1 cellular context compared by ENCODE assay signal in genomic region chr14:50103558-50103957, GRCh38.
TF ChIP-seq lines count a peak whose summit lies in the region.

No MANE protein-coding gene starts in this region.

TF ChIP-seq in HepG2, 621 proteins besides CTCF, POLR2A, EP300 and RAD21:
- no peak for TF ChIP-seq SRSF9 (IDR thresholded peaks at IDR 0.05; ENCODE audit: borderline replicate concordance, insufficient read depth, low read depth, low read length, poor library complexity, severe bottlenecking)
- no peak for TF ChIP-seq HOXA5 (CRISPR knock-in tag; IDR thresholded peaks at IDR 0.05)
- TF ChIP-seq ZFAT (CRISPR knock-in tag; conservative IDR thresholded peaks at IDR 0.05): no peak
- TF ChIP-seq YY1 (IDR thresholded peaks at IDR 0.05; ENCODE audit: insufficient read depth, insufficient replicate concordance, low read depth, low read length): no peak
- no peak for TF ChIP-seq ZNF879 (CRISPR knock-in tag; IDR thresholded peaks at IDR 0.05)
- TF ChIP-seq, protein P1, sequence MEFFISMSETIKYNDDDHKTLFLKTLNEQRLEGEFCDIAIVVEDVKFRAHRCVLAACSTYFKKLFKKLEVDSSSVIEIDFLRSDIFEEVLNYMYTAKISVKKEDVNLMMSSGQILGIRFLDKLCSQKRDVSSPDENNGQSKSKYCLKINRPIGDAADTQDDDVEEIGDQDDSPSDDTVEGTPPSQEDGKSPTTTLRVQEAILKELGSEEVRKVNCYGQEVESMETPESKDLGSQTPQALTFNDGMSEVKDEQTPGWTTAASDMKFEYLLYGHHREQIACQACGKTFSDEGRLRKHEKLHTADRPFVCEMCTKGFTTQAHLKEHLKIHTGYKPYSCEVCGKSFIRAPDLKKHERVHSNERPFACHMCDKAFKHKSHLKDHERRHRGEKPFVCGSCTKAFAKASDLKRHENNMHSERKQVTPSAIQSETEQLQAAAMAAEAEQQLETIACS (CRISPR knock-in tag; IDR thresholded peaks at IDR 0.05): no peak
- TF ChIP-seq EED (CRISPR knock-in tag; IDR thresholded peaks at IDR 0.05): no peak
- TF ChIP-seq KLF12 (CRISPR knock-in tag; IDR thresholded peaks at IDR 0.05; ENCODE audit: borderline replicate concordance): no peak
- TF ChIP-seq ZNF44 (CRISPR knock-in tag; IDR thresholded peaks at IDR 0.05): no peak
- TF ChIP-seq, protein P2, sequence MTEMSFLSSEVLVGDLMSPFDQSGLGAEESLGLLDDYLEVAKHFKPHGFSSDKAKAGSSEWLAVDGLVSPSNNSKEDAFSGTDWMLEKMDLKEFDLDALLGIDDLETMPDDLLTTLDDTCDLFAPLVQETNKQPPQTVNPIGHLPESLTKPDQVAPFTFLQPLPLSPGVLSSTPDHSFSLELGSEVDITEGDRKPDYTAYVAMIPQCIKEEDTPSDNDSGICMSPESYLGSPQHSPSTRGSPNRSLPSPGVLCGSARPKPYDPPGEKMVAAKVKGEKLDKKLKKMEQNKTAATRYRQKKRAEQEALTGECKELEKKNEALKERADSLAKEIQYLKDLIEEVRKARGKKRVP (CRISPR knock-in tag; IDR thresholded peaks at IDR 0.05): no peak
